In genomic region chr11:72471005-72471898, GRCh38 we compare ENCODE assay signal across 8 cellular contexts. TPM values are rescaled to one million over a fixed set of nuclear protein-coding genes. Genes with fewer than 3 reads are reported as not detected.
DNase-seq lines count a peak whose midpoint lies in the region; ATAC-seq and TF ChIP-seq lines count a peak whose summit lies in the region.

No MANE protein-coding gene starts in this region.

- no peak for TF ChIP-seq EP300 in neural cell (conservative IDR thresholded peaks at IDR 0.05; ENCODE audit: poor library complexity, severe bottlenecking)

- peak overlapping the region; percentile 52 for H2AFZ ChIP-seq in fibroblast of lung (ENCODE audit: low read length)
- no peak overlapping the region for H2AFZ ChIP-seq in neural cell (ENCODE audit: low read depth, low read length)

- peak; percentile 81 to 88 for TF ChIP-seq CTCF in fibroblast of lung (conservative IDR thresholded peaks at IDR 0.05 in 1 of 2, IDR thresholded peaks at IDR 0.05 in 1 of 2; ENCODE audit: low read depth in 1 of 2, low read length in 2 of 2)
- TF ChIP-seq CTCF in neural cell (IDR thresholded peaks at IDR 0.05; ENCODE audit: poor library complexity, severe bottlenecking): peak; percentile 85

- peak; percentile 78 for TF ChIP-seq RAD21 in neural cell (conservative IDR thresholded peaks at IDR 0.05)

- DNase-seq in DMS 273 treated with DMSO at 0.1 percent for 48 hours (lab: John Stamatoyannopoulos, UW) (peak; percentile 31), KG1 (lab: John Stamatoyannopoulos, UW) (peak; percentile 65), OCI-M2 (lab: John Stamatoyannopoulos, UW; ENCODE audit: unreplicated experiment) (peak; percentile 12), fibroblast of lung (ENCODE audit: low read depth in 2 of 2) (peak; percentile 55 to 73)
- DNase-seq in activated T-cell treated with anti-CD3 and anti-CD28 coated beads, Interleukin-2, amount 50 U/mL, for 1 hour: peak; percentile 54
- DNase-seq in stimulated activated naive CD8-positive, alpha-beta T cell treated with anti-CD3 and anti-CD28 coated beads, Interleukin-15, Interleukin-2, amounts not matched to agents 100 U/mL and 50 U/mL, for 24 hours: peak; percentile 47

- no peaks in the 10 kb centered on the region for H4K20me1 ChIP-seq in fibroblast of lung (ENCODE audit: control insufficient read depth, extremely low read depth, insufficient read depth, low read length)
- H4K20me1 ChIP-seq in neural cell (ENCODE audit: insufficient read depth): no peaks in the 10 kb centered on the region

- ATAC-seq in stimulated activated naive CD8-positive, alpha-beta T cell treated with anti-CD3 and anti-CD28 coated beads, Interleukin-15, Interleukin-2, amounts not matched to agents 100 U/mL and 50 U/mL, for 24 hours: peak; percentile 81
- no peak for ATAC-seq in HG03432 (IDR thresholded peaks at IDR 0.05; ENCODE audit: unreplicated experiment)

- no peaks in the 10 kb centered on the region for H3K4me1 ChIP-seq in fibroblast of lung (ENCODE audit: control insufficient read depth, extremely low read depth, insufficient read depth, low read length)

- no peaks in the 10 kb centered on the region for H3K9me3 ChIP-seq in fibroblast of lung (ENCODE audit: control insufficient read depth, insufficient read depth, low read depth, low read length)
- no peaks in the 10 kb centered on the region for H3K9me3 ChIP-seq in neural cell (ENCODE audit: low read length)

- H3K27me3 ChIP-seq in fibroblast of lung (ENCODE audit: control insufficient read depth, insufficient read depth, low read length): peaks cover 11% of the 10 kb centered on the region
- no peaks in the 10 kb centered on the region for H3K27me3 ChIP-seq in neural cell (ENCODE audit: insufficient read depth, low read depth, low read length)

- no peak overlapping the region for H3K9ac ChIP-seq in fibroblast of lung (ENCODE audit: insufficient read depth, low read length)
- no peak overlapping the region for H3K9ac ChIP-seq in neural cell (ENCODE audit: low read length)

- H3K79me2 ChIP-seq in fibroblast of lung (ENCODE audit: control insufficient read depth, insufficient read depth, low read length): no peaks in the 10 kb centered on the region
- no peaks in the 10 kb centered on the region for H3K79me2 ChIP-seq in neural cell (replicated peaks; ENCODE audit: insufficient read depth, low read length)

- H3K4me3 ChIP-seq in fibroblast of lung (replicated peaks in 1 of 4; ENCODE audit: control extremely low read depth in 1 of 4, insufficient read depth in 1 of 4, low read depth in 3 of 4, low read length in 4 of 4) (no peak overlapping the region), neural cell (ENCODE audit: low read length) (no peak overlapping the region)

- H3K9me2 ChIP-seq in neural cell (ENCODE audit: insufficient read depth, low read length): no peaks in the 10 kb centered on the region

- no peak overlapping the region for H3K27ac ChIP-seq in fibroblast of lung (ENCODE audit: insufficient read depth, low read length)
- H3K27ac ChIP-seq in neural cell (ENCODE audit: low read length): no peak overlapping the region

- H3K36me3 ChIP-seq in fibroblast of lung (ENCODE audit: control insufficient read depth, insufficient read depth, low read length) (no peaks in the 10 kb centered on the region), neural cell (ENCODE audit: insufficient read depth, low read length) (no peaks in the 10 kb centered on the region)

- H3F3A ChIP-seq in neural cell (ENCODE audit: insufficient read depth, low read length, poor library complexity, severe bottlenecking): no peaks in the 10 kb centered on the region

- H3K4me2 ChIP-seq in fibroblast of lung (ENCODE audit: extremely low read depth, insufficient read depth, low read length) (peak overlapping the region; percentile 58), neural cell (ENCODE audit: low read length) (no peak overlapping the region)

TF ChIP-seq in neural cell, 6 proteins besides CTCF, POLR2A, EP300 and RAD21:
- TF ChIP-seq POLR2AphosphoS5 (IDR thresholded peaks at IDR 0.05): peak; percentile 12
- TF ChIP-seq, protein P1, sequence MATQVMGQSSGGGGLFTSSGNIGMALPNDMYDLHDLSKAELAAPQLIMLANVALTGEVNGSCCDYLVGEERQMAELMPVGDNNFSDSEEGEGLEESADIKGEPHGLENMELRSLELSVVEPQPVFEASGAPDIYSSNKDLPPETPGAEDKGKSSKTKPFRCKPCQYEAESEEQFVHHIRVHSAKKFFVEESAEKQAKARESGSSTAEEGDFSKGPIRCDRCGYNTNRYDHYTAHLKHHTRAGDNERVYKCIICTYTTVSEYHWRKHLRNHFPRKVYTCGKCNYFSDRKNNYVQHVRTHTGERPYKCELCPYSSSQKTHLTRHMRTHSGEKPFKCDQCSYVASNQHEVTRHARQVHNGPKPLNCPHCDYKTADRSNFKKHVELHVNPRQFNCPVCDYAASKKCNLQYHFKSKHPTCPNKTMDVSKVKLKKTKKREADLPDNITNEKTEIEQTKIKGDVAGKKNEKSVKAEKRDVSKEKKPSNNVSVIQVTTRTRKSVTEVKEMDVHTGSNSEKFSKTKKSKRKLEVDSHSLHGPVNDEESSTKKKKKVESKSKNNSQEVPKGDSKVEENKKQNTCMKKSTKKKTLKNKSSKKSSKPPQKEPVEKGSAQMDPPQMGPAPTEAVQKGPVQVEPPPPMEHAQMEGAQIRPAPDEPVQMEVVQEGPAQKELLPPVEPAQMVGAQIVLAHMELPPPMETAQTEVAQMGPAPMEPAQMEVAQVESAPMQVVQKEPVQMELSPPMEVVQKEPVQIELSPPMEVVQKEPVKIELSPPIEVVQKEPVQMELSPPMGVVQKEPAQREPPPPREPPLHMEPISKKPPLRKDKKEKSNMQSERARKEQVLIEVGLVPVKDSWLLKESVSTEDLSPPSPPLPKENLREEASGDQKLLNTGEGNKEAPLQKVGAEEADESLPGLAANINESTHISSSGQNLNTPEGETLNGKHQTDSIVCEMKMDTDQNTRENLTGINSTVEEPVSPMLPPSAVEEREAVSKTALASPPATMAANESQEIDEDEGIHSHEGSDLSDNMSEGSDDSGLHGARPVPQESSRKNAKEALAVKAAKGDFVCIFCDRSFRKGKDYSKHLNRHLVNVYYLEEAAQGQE (IDR thresholded peaks at IDR 0.05; ENCODE audit: borderline replicate concordance): no peak
- TF ChIP-seq MXI1 (conservative IDR thresholded peaks at IDR 0.05; ENCODE audit: poor library complexity, severe bottlenecking): peak; percentile 36
- peak; percentile 78 for TF ChIP-seq SMC3 (conservative IDR thresholded peaks at IDR 0.05; ENCODE audit: poor library complexity)

RNA-seq across cellular contexts. Expression of gene CLPB, which starts 36.9 kb away (rescaled TPM):
- total RNA-seq in fibroblast of lung: 22.3 and 34.2 TPM in 2 replicates
- 14.9 and 26.7 TPM in 2 replicates for polyA plus RNA-seq in fibroblast of lung
- 14.3 and 24.6 TPM in 2 replicates for polyA plus RNA-seq in fibroblast of lung (2012)
- 47.5 and 101 TPM in 2 replicates for polyA minus RNA-seq in fibroblast of lung (ENCODE audit: low replicate concordance)
- 11.4 and 15.5 TPM in 2 replicates for polyA plus RNA-seq in neural cell
- polyA minus RNA-seq in neural cell: 61.2 and 71.3 TPM in 2 replicates

Comparison
In these comparisons a context has a peak if more than half of its experiments do, and no peak if none do; other contexts are left out.
1. DNase-seq: peak in every context shown above with its lines; median percentile 65 in KG1; 64 in fibroblast of lung; 54 in activated T-cell treated with anti-CD3 and anti-CD28 coated beads, Interleukin-2, amount 50 U/mL, for 1 hour; 47 in stimulated activated naive CD8-positive, alpha-beta T cell treated with anti-CD3 and anti-CD28 coated beads, Interleukin-15, Interleukin-2, amounts not matched to agents 100 U/mL and 50 U/mL, for 24 hours; 31 in DMS 273 treated with DMSO at 0.1 percent for 48 hours; 12 in OCI-M2.